ENCODE assay signal across 10 cellular contexts in genomic region chr2:236607471-236608307, GRCh38. TPM values are rescaled to one million over a fixed set of nuclear protein-coding genes. Genes with fewer than 3 reads are reported as not detected.
DNase-seq lines count a peak whose midpoint lies in the region; ATAC-seq and TF ChIP-seq lines count a peak whose summit lies in the region.
"Had no signal": no experiment of that assay in that cellular context is flagged by ENCODE, and none has a peak within 500 bp of the region (broad histone marks: within the 10 kb centered on the region; RNA-seq: fewer than 3 reads in every experiment).

No MANE protein-coding gene starts in this region.

- no peaks in the 10 kb centered on the region for H3K36me3 ChIP-seq in BE2C
- no peaks in the 10 kb centered on the region for H3K36me3 ChIP-seq in mesenchymal stem cell (ENCODE audit: control insufficient read depth in 1 of 2, insufficient read depth in 2 of 2, low read depth in 1 of 2, low read length in 2 of 2)
- H3K36me3 ChIP-seq: sigmoid colon had no signal

- H3K27me3 ChIP-seq in BE2C: peaks cover 13% of the 10 kb centered on the region
- peaks cover 12 to 27% of the 10 kb centered on the region in 2 experiments for H3K27me3 ChIP-seq in mesenchymal stem cell (ENCODE audit: control insufficient read depth in 1 of 2, insufficient read depth in 1 of 2, low read length in 2 of 2)
- H3K27me3 ChIP-seq: sigmoid colon had no signal

- ATAC-seq in stimulated activated naive CD8-positive, alpha-beta T cell treated with anti-CD3 and anti-CD28 coated beads, Interleukin-15, amount 100 ng/mL, for 72 hours: no peak
- no peak for ATAC-seq in HG02981 (IDR thresholded peaks at IDR 0.05; ENCODE audit: unreplicated experiment)

- H3K4me3 ChIP-seq in BE2C (ENCODE audit: low read depth, low read length) (no peak overlapping the region), HFF-Myc (replicated peaks; ENCODE audit: low read depth, low read length) (no peak overlapping the region), mesenchymal stem cell (ENCODE audit: insufficient read depth in 1 of 2, low read depth in 1 of 2, low read length in 2 of 2) (no peak overlapping the region)
- H3K4me3 ChIP-seq: sigmoid colon had no signal

- H3K9me3 ChIP-seq in BE2C (no peaks in the 10 kb centered on the region), mesenchymal stem cell (ENCODE audit: control insufficient read depth, low read length) (no peaks in the 10 kb centered on the region)
- H3K9me3 ChIP-seq: sigmoid colon had no signal

- H3K4me3 Mint-ChIP-seq in stimulated activated naive CD8-positive, alpha-beta T cell treated with anti-CD3 and anti-CD28 coated beads, Interleukin-15, amount 100 ng/mL, for 72 hours: no peak overlapping the region

- H3K4me1 Mint-ChIP-seq in stimulated activated naive CD8-positive, alpha-beta T cell treated with anti-CD3 and anti-CD28 coated beads, Interleukin-15, amount 100 ng/mL, for 72 hours: peaks cover 6% of the 10 kb centered on the region

- no peaks in the 10 kb centered on the region for H3K4me1 ChIP-seq in BE2C
- H3K4me1 ChIP-seq in mesenchymal stem cell (ENCODE audit: control insufficient read depth, insufficient read depth, low read depth, low read length): peaks cover 4% of the 10 kb centered on the region

- no peak overlapping the region for H2BK12ac ChIP-seq in mesenchymal stem cell (ENCODE audit: low read length in 2 of 2)

- no peak overlapping the region for H3K14ac ChIP-seq in mesenchymal stem cell (ENCODE audit: low read length in 2 of 2)

- no peak overlapping the region for H4K91ac ChIP-seq in mesenchymal stem cell (ENCODE audit: low read length)

- no peak overlapping the region for H2BK15ac ChIP-seq in mesenchymal stem cell (ENCODE audit: low read depth, poor library complexity, severe bottlenecking)

- no peak overlapping the region for H3K27ac Mint-ChIP-seq in stimulated activated naive CD8-positive, alpha-beta T cell treated with anti-CD3 and anti-CD28 coated beads, Interleukin-15, amount 100 ng/mL, for 72 hours

- no peaks in the 10 kb centered on the region for H3K79me1 ChIP-seq in mesenchymal stem cell (replicated peaks; ENCODE audit: low read length, poor library complexity, severe bottlenecking)

- H3K9me3 Mint-ChIP-seq in stimulated activated naive CD8-positive, alpha-beta T cell treated with anti-CD3 and anti-CD28 coated beads, Interleukin-15, amount 100 ng/mL, for 72 hours: no peaks in the 10 kb centered on the region

- no peak overlapping the region for H3K4me2 ChIP-seq in mesenchymal stem cell (ENCODE audit: low read length, poor library complexity, severe bottlenecking)

- TF ChIP-seq CTCF in BE2C (IDR thresholded peaks at IDR 0.05; ENCODE audit: low read depth, low read length): 0 out of 2 replicates have a peak, but pooled peaks have one; percentile 5
- TF ChIP-seq CTCF in HFF-Myc (IDR thresholded peaks at IDR 0.05; ENCODE audit: low read depth, low read length, missing control alignments): peak; percentile 21

- H2AK5ac ChIP-seq in mesenchymal stem cell (ENCODE audit: low read length, severe bottlenecking): no peak overlapping the region

- no peak overlapping the region for H2BK120ac ChIP-seq in mesenchymal stem cell (ENCODE audit: low read depth, low read length)

- DNase-seq in BE2C (no peak), HFF-Myc (ENCODE audit: extremely low read depth, low read depth) (peak; percentile 11), astrocyte of the hippocampus (ENCODE audit: low read depth, low spot score) (peak; percentile 53), mesenchymal stem cell (peak; percentile 72), NCI-H1694 (lab: John Stamatoyannopoulos, UW) (no peak), NCI-H69 (lab: John Stamatoyannopoulos, UW) (no peak)
- DNase-seq in stimulated activated naive CD8-positive, alpha-beta T cell treated with anti-CD3 and anti-CD28 coated beads, Interleukin-15, amount 100 ng/mL, for 72 hours: no peak
- DNase-seq: NCI-H1105 treated with DMSO at 0.1 percent for 48 hours, sigmoid colon had no signal

- no peak overlapping the region for H3K23ac ChIP-seq in mesenchymal stem cell (ENCODE audit: low read length in 2 of 2)

- no peak overlapping the region for H2BK5ac ChIP-seq in mesenchymal stem cell (ENCODE audit: low read depth, low read length, poor library complexity, severe bottlenecking)

- no peak overlapping the region for H3K18ac ChIP-seq in mesenchymal stem cell (ENCODE audit: low read depth in 1 of 2, low read length in 2 of 2)

- no peak overlapping the region for H4K8ac ChIP-seq in mesenchymal stem cell (ENCODE audit: low read length)

- no peak overlapping the region for H3K4ac ChIP-seq in mesenchymal stem cell (ENCODE audit: low read depth in 1 of 2, low read length in 2 of 2)

- 68% methylated on average over 8 of the region's 9 CpGs for WGBS in mesenchymal stem cell

- H3K9ac ChIP-seq in mesenchymal stem cell (ENCODE audit: low read length): no peak overlapping the region

- H3K27me3 Mint-ChIP-seq in stimulated activated naive CD8-positive, alpha-beta T cell treated with anti-CD3 and anti-CD28 coated beads, Interleukin-15, amount 100 ng/mL, for 72 hours: peaks cover 45% of the 10 kb centered on the region

- H2AFZ ChIP-seq in mesenchymal stem cell (ENCODE audit: low read depth, low read length): no peak overlapping the region

- no peak overlapping the region for H3K27ac ChIP-seq in mesenchymal stem cell (ENCODE audit: low read length, poor library complexity, severe bottlenecking)
- H3K27ac ChIP-seq: sigmoid colon had no signal

RNA-seq across cellular contexts. Expression of gene ACKR3, which starts 38.1 kb away (rescaled TPM):
- polyA plus RNA-seq in BE2C (2012; ENCODE audit: insufficient read depth, insufficient read length, low read depth): 0.20 TPM
- 40.4 TPM for polyA plus RNA-seq in mesenchymal stem cell (2013, experiment 1 of 2)
- polyA plus RNA-seq in mesenchymal stem cell (2013, experiment 2 of 2): 43.3 TPM

Comparison
In these comparisons a context has a peak if more than half of its experiments do, and no peak if none do; other contexts are left out.
1. DNase-seq: peak in HFF-Myc (single experiment), astrocyte of the hippocampus (single experiment) and mesenchymal stem cell (single experiment); none in BE2C (single experiment), stimulated activated naive CD8-positive, alpha-beta T cell treated with anti-CD3 and anti-CD28 coated beads, Interleukin-15, amount 100 ng/mL, for 72 hours (0 of 2), NCI-H1694 (single experiment) and NCI-H69 (single experiment).